32 cellular contexts compared by ENCODE assay signal in the genomic region with DNA sequence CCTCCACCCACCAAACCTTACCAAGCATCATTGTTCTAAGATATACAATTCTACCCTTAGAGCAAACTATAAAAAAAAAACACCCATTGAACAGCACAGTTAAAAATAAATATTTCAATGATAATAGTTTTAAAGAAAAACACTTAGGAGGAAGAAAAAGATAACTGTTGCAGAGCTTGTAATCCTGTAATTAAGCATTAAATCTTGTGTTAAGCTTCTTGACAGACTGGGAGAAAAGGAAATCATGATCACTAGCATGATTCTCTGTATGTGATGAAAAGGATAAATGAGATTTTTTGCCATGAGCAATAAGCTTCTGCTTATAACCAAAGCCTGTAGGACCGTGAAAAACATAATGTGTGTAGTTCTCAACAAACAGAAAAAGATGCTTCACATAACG.
"Had no signal": no experiment of that assay in that cellular context is flagged by ENCODE, and none has a peak within 500 bp of the region (broad histone marks: within the 10 kb centered on the region; RNA-seq: fewer than 3 reads in every experiment).

No MANE protein-coding gene starts in this region.

- H3K27ac Mint-ChIP-seq: activated CD4-positive, alpha-beta memory T cell treated with anti-CD3 and anti-CD28 coated beads, Interleukin-2, amount 10 ng/mL, durations not matched to agents 7 days and 5 days; activated CD4-positive, alpha-beta T cell treated with anti-CD3 and anti-CD28 coated beads, Interleukin-2, amount 10 ng/mL, durations not matched to agents 7 days and 5 days; activated naive CD4-positive, alpha-beta T cell treated with anti-CD3 and anti-CD28 coated beads for 36 hours; activated naive CD8-positive, alpha-beta T cell; activated T-helper 1 cell treated with anti-CD3 and anti-CD28 coated beads, Interleukin-12 subunit alpha, Interleukin-12 subunit beta, Interleukin-2, Interleukin-4 antibody, amounts not matched to agents 30 ng/mL and 10 ng/mL and 1 ng/mL, durations not matched to agents 14 hours and 24 hours and 36 hours; activated T-helper 2 cell treated with anti-CD3 and anti-CD28 coated beads, Interferon-gamma antibody, Interleukin-2, Interleukin-4, amounts not matched to agents 10 μg/mL and 5 μg/mL and 100 μg/mL, durations not matched to agents 14 hours and 24 hours and 36 hours; dendritic cell treated with granulocyte-macrophage colony-stimulating factor and Interleukin-4, amounts not matched to agents 40 ng/mL and 50 ng/mL, for 4 days; endodermal cell; T-helper 17 cell; T-helper 2 cell treated with Interferon-gamma antibody and Interleukin-4, amounts not matched to agents 5 μg/mL and 100 μg/mL, for 36 hours; WTC11 had no signal

- H3K9me3 Mint-ChIP-seq: activated CD4-positive, alpha-beta T cell treated with anti-CD3 and anti-CD28 coated beads, Interleukin-2, amount 10 ng/mL, durations not matched to agents 7 days and 5 days; activated naive CD4-positive, alpha-beta T cell treated with anti-CD3 and anti-CD28 coated beads for 36 hours; activated T-helper 1 cell treated with anti-CD3 and anti-CD28 coated beads, Interleukin-12 subunit alpha, Interleukin-12 subunit beta, Interleukin-2, Interleukin-4 antibody, amounts not matched to agents 30 ng/mL and 10 ng/mL and 1 ng/mL, durations not matched to agents 14 hours and 24 hours and 36 hours; dendritic cell treated with granulocyte-macrophage colony-stimulating factor and Interleukin-4, amounts not matched to agents 40 ng/mL and 50 ng/mL, for 4 days; endodermal cell; T-helper 2 cell treated with Interferon-gamma antibody and Interleukin-4, amounts not matched to agents 5 μg/mL and 100 μg/mL, for 36 hours; WTC11 had no signal

- H3K27me3 Mint-ChIP-seq: activated CD4-positive, alpha-beta memory T cell treated with anti-CD3 and anti-CD28 coated beads, Interleukin-2, amount 10 ng/mL, durations not matched to agents 7 days and 5 days; activated CD4-positive, alpha-beta T cell treated with anti-CD3 and anti-CD28 coated beads, Interleukin-2, amount 10 ng/mL, durations not matched to agents 7 days and 5 days; activated naive CD8-positive, alpha-beta T cell; central memory CD8-positive, alpha-beta T cell; dendritic cell treated with granulocyte-macrophage colony-stimulating factor and Interleukin-4, amounts not matched to agents 40 ng/mL and 50 ng/mL, for 4 days; T-helper 17 cell had no signal

- DNase-seq: activated CD4-positive, alpha-beta memory T cell treated with anti-CD3 and anti-CD28 coated beads, Interleukin-2, amount 10 ng/mL, durations not matched to agents 7 days and 5 days; activated CD4-positive, alpha-beta T cell treated with anti-CD3 and anti-CD28 coated beads for 1 hour; activated CD4-positive, alpha-beta T cell treated with anti-CD3 and anti-CD28 coated beads for 4 hours; activated CD4-positive, alpha-beta T cell treated with anti-CD3 and anti-CD28 coated beads, Interleukin-2, amount 10 ng/mL, durations not matched to agents 7 days and 5 days; activated CD4-positive, alpha-beta T cell treated with anti-CD3 and anti-CD28 coated beads, Interleukin-2, amount 50 U/mL, for 4 hours; activated CD8-positive, alpha-beta memory T cell treated with anti-CD3 and anti-CD28 coated beads for 24 hours; activated effector memory CD4-positive, alpha-beta T cell treated with anti-CD3 and anti-CD28 coated beads, Interleukin-2, amount 50 U/mL, for 16 hours; activated naive CD4-positive, alpha-beta T cell treated with anti-CD3 and anti-CD28 coated beads for 36 hours; activated T-cell treated with anti-CD3 and anti-CD28 coated beads, Interleukin-2, amount 50 U/mL, for 1 hour; activated T-cell treated with anti-CD3 and anti-CD28 coated beads, Interleukin-2, amount 50 U/mL, for 48 hours; amniotic stem cell; anterior cingulate cortex; brain microvascular endothelial cell; dorsolateral prefrontal cortex; effector memory CD4-positive, alpha-beta T cell; endodermal cell; foreskin fibroblast; head of caudate nucleus; hippocampal formation; T-helper 17 cell; T1000 had no signal

- H3K4me3 ChIP-seq: coronary artery, dorsolateral prefrontal cortex had no signal

- H3K36me3 Mint-ChIP-seq: activated naive CD8-positive, alpha-beta T cell; WTC11 had no signal

- FAIRE-seq: astrocyte, bronchial epithelial cell, frontal cortex had no signal

- H3K4me3 Mint-ChIP-seq: activated CD4-positive, alpha-beta memory T cell treated with anti-CD3 and anti-CD28 coated beads, Interleukin-2, amount 10 ng/mL, durations not matched to agents 7 days and 5 days; activated CD4-positive, alpha-beta T cell treated with anti-CD3 and anti-CD28 coated beads, Interleukin-2, amount 10 ng/mL, durations not matched to agents 7 days and 5 days; activated naive CD4-positive, alpha-beta T cell treated with anti-CD3 and anti-CD28 coated beads for 36 hours; activated naive CD8-positive, alpha-beta T cell; activated T-helper 1 cell treated with anti-CD3 and anti-CD28 coated beads, Interleukin-12 subunit alpha, Interleukin-12 subunit beta, Interleukin-2, Interleukin-4 antibody, amounts not matched to agents 30 ng/mL and 10 ng/mL and 1 ng/mL, durations not matched to agents 14 hours and 24 hours and 36 hours; central memory CD8-positive, alpha-beta T cell; dendritic cell treated with granulocyte-macrophage colony-stimulating factor and Interleukin-4, amounts not matched to agents 40 ng/mL and 50 ng/mL, for 4 days; endodermal cell; T-helper 17 cell; T-helper 2 cell treated with Interferon-gamma antibody and Interleukin-4, amounts not matched to agents 5 μg/mL and 100 μg/mL, for 36 hours; WTC11 had no signal

- H3K36me3 ChIP-seq: brain microvascular endothelial cell had no signal

- H3K4me1 Mint-ChIP-seq: activated CD4-positive, alpha-beta memory T cell treated with anti-CD3 and anti-CD28 coated beads, Interleukin-2, amount 10 ng/mL, durations not matched to agents 7 days and 5 days; activated CD4-positive, alpha-beta T cell treated with anti-CD3 and anti-CD28 coated beads, Interleukin-2, amount 10 ng/mL, durations not matched to agents 7 days and 5 days; central memory CD8-positive, alpha-beta T cell; T-helper 17 cell had no signal

- H3K27ac ChIP-seq: brain microvascular endothelial cell, coronary artery, dorsolateral prefrontal cortex had no signal

- H3K27me3 ChIP-seq: brain microvascular endothelial cell, dorsolateral prefrontal cortex had no signal
